ENCODE assay signal across 1 cellular context in genomic region chr2:53911434-53912189, GRCh38.
TF ChIP-seq lines count a peak whose summit lies in the region.

No MANE protein-coding gene starts in this region.

TF ChIP-seq in K562, 482 proteins besides CTCF, POLR2A, EP300 and RAD21:
- TF ChIP-seq TCF7L2 (IDR thresholded peaks at IDR 0.05; ENCODE audit: low read depth, low read length) = no peak
- TF ChIP-seq FOXM1 (IDR thresholded peaks at IDR 0.05; ENCODE audit: low read depth) = no peak
- TF ChIP-seq FOXM1 (CRISPR knock-in tag; IDR thresholded peaks at IDR 0.05; ENCODE audit: low read depth) = no peak
- TF ChIP-seq POLR3A (IDR thresholded peaks at IDR 0.05; ENCODE audit: borderline replicate concordance, extremely low read depth, insufficient read depth, insufficient read length) = no peak
- TF ChIP-seq C11orf30 (IDR thresholded peaks at IDR 0.05; ENCODE audit: low read depth) = peak; percentile 57
- no peak for TF ChIP-seq USF1 (CRISPR knock-in tag; IDR thresholded peaks at IDR 0.05)
- peak; percentile 15; the same call in 1 of the 2 replicates for TF ChIP-seq MAFF (IDR thresholded peaks at IDR 0.05; ENCODE audit: low read length)
- TF ChIP-seq ZNF696 (CRISPR knock-in tag; conservative IDR thresholded peaks at IDR 0.05) = no peak
- TF ChIP-seq ZNF316 (IDR thresholded peaks at IDR 0.05) = peak; percentile 81
- TF ChIP-seq ETV5 (CRISPR knock-in tag; IDR thresholded peaks at IDR 0.05; ENCODE audit: low read depth) = no peak
- no peak for TF ChIP-seq PURB (CRISPR knock-in tag; IDR thresholded peaks at IDR 0.05; ENCODE audit: low read depth)
- TF ChIP-seq ZNF518B (CRISPR knock-in tag; IDR thresholded peaks at IDR 0.05) = no peak
- TF ChIP-seq ZNF24 (IDR thresholded peaks at IDR 0.05) = no peak
- no peak for TF ChIP-seq NFE2L1 (tag; IDR thresholded peaks at IDR 0.05; ENCODE audit: borderline replicate concordance, low read depth)
